25 cellular contexts compared by ENCODE assay signal in genomic region chrX:40964633-40965586, GRCh38.
A peak's percentile ranks its signal among the peaks of the same experiment; 100 is the strongest.
DNase-seq lines count a peak whose midpoint lies in the region; ATAC-seq, FAIRE-seq and TF ChIP-seq lines count a peak whose summit lies in the region.
"Had no signal": no experiment of that assay in that cellular context is flagged by ENCODE, and none has a peak within 500 bp of the region (broad histone marks: within the 10 kb centered on the region; RNA-seq: fewer than 3 reads in every experiment).

No MANE protein-coding gene starts in this region.

- POLR2A ChIA-PET in GM12878 (lab: Charles Lee) = no interaction called here

- DNase-seq in left ventricle myocardium inferior = no peak
- no peak for DNase-seq in heart right ventricle
- no peak for DNase-seq in GM12878 (ENCODE audit: low read depth, low spot score)
- DNase-seq in memory B cell (ENCODE audit: low spot score in 2 of 2) = no peak
- DNase-seq in D341Med (ENCODE audit: low spot score) = no peak
- DNase-seq in activated T-cell treated with anti-CD3 and anti-CD28 coated beads for 4 hours = no peak
- DNase-seq: activated naive CD4-positive, alpha-beta T cell treated with anti-CD3 and anti-CD28 coated beads, Interleukin-2, amount 50 U/mL, for 16 hours; activated T-cell treated with anti-CD3 and anti-CD28 coated beads, Interleukin-2, amount 50 U/mL, for 48 hours; anterior cingulate cortex; effector CD4-positive, alpha-beta T cell; NCI-H1092 treated with DMSO at 0.1 percent for 48 hours; NCI-H2029 treated with DMSO at 0.1 percent for 48 hours; NCI-H446; SK-N-SH; stimulated activated CD4-positive, alpha-beta T cell treated with anti-CD3 and anti-CD28 coated beads, Interleukin-4, amount 100 ng/mL, for 4 hours; upper lobe of right lung had no signal

- no peak overlapping the region for H3K27ac Mint-ChIP-seq in memory B cell

- H3K27me3 ChIP-seq in left ventricle myocardium inferior (ENCODE audit: low read depth) (no peaks in the 10 kb centered on the region), heart right ventricle (no peaks in the 10 kb centered on the region), GM12878 (replicated peaks in 1 of 2; ENCODE audit: control insufficient read depth in 2 of 2, insufficient read depth in 2 of 2, low read length in 1 of 2) (no peaks in the 10 kb centered on the region)
- H3K27me3 ChIP-seq: esophagus muscularis mucosa, upper lobe of right lung had no signal

- no TSS peak for BruUV-seq in GM12878 (replicated peaks; lab: Mats Ljungman, UMichigan)

- no peak for FAIRE-seq in GM12878 (lab: Jason Lieb, UNC)
- FAIRE-seq: H54, RCC 7860 had no signal

- H3K27me3 Mint-ChIP-seq in memory B cell = no peaks in the 10 kb centered on the region
- H3K27me3 Mint-ChIP-seq: central memory CD8-positive, alpha-beta T cell had no signal

- TF ChIP-seq CTCF in left ventricle myocardium inferior (IDR thresholded peaks at IDR 0.05; ENCODE audit: borderline replicate concordance) = no peak
- no peak for TF ChIP-seq CTCF in heart right ventricle (IDR thresholded peaks at IDR 0.05)
- TF ChIP-seq CTCF in GM12878 (IDR thresholded peaks at IDR 0.05 in 2 of 3, conservative IDR thresholded peaks at IDR 0.05 in 1 of 3; ENCODE audit: control insufficient read depth in 2 of 3, extremely low read depth in 1 of 3, insufficient read depth in 1 of 3, low read depth in 3 of 3, low read length in 3 of 3) = no peak

- H3K4me1 Mint-ChIP-seq in memory B cell = peaks cover 3% of the 10 kb centered on the region
- H3K4me1 Mint-ChIP-seq: neural crest cell had no signal

- no peak overlapping the region for H3K4me2 ChIP-seq in GM12878 (ENCODE audit: control insufficient read depth, insufficient read depth)
- H3K4me2 ChIP-seq: SK-N-SH had no signal

- intact Hi-C loops in left ventricle myocardium inferior (cut with micrococcal nuclease) = no loop called here
- intact Hi-C loops in heart right ventricle (cut with DNase I) = loop anchor here in 1 of 10 donors (10.0 kb wide), 1 partner anchor 50 kb away; no protein-coding TSS in a partner anchor
- intact Hi-C loops in GM12878 (cut with micrococcal nuclease; ENCODE audit: unreplicated experiment) = no loop called here

- no peaks in the 10 kb centered on the region for H3K36me3 Mint-ChIP-seq in memory B cell

- no peak for ATAC-seq in heart right ventricle
- ATAC-seq in GM12878 = 0 out of 3 replicates have a peak, but pooled peaks have one; percentile 27
- ATAC-seq in memory B cell (ENCODE audit: low read depth) = peak; percentile 61
- ATAC-seq in GM18861 (IDR thresholded peaks at IDR 0.05; ENCODE audit: unreplicated experiment) = no peak
- ATAC-seq in GM19351 (IDR thresholded peaks at IDR 0.05; ENCODE audit: unreplicated experiment) = no peak
- ATAC-seq: activated CD4-positive, CD25-positive, alpha-beta regulatory T cell treated with anti-CD3 and anti-CD28 coated beads, Interleukin-2, amount 50 U/mL, for 24 hours; upper lobe of right lung had no signal

- H2AFZ ChIP-seq in GM12878 (ENCODE audit: control insufficient read depth, low read depth, low read length) = no peak overlapping the region

- H3K36me3 ChIP-seq in left ventricle myocardium inferior = no peaks in the 10 kb centered on the region
- H3K36me3 ChIP-seq in heart right ventricle = no peaks in the 10 kb centered on the region
- no peaks in the 10 kb centered on the region for H3K36me3 ChIP-seq in GM12878 (ENCODE audit: control insufficient read depth in 2 of 2, insufficient read depth in 2 of 2, low read length in 1 of 2)
- H3K36me3 ChIP-seq: esophagus muscularis mucosa, prostate gland, upper lobe of right lung had no signal

- SMC1A ChIA-PET in GM12878 (lab: Charles Lee; ENCODE audit: uncharacterized antibody, unreplicated experiment) = interaction anchor here (1.3 to 1.5 kb wide), 2 partner anchors 32 to 122 kb away, joined by 3 to 5 read pairs; no protein-coding TSS in a partner anchor

- peaks cover 6% of the 10 kb centered on the region for H3K9me3 ChIP-seq in left ventricle myocardium inferior (replicated peaks)
- H3K9me3 ChIP-seq in heart right ventricle = peaks cover 0 to 16% (median 0%) of the 10 kb centered on the region in 11 donors
- peaks cover 5% of the 10 kb centered on the region for H3K9me3 ChIP-seq in GM12878 (replicated peaks; ENCODE audit: control insufficient read depth, insufficient read depth, low read length)
- H3K9me3 ChIP-seq: prostate gland, SK-N-SH, upper lobe of right lung had no signal

- H3K4me3 Mint-ChIP-seq in memory B cell = no peak overlapping the region
- H3K4me3 Mint-ChIP-seq: central memory CD8-positive, alpha-beta T cell; neural crest cell had no signal

- H3K4me3 ChIP-seq in left ventricle myocardium inferior (no peak overlapping the region), heart right ventricle (no peak overlapping the region), GM12878 (no peak overlapping the region)
- H3K4me3 ChIP-seq: esophagus muscularis mucosa, prostate gland, upper lobe of right lung had no signal

- H3K4me1 ChIP-seq in left ventricle myocardium inferior = no peaks in the 10 kb centered on the region
- peaks cover 0 to 9% (median 0%) of the 10 kb centered on the region in 9 donors for H3K4me1 ChIP-seq in heart right ventricle
- no peaks in the 10 kb centered on the region for H3K4me1 ChIP-seq in GM12878 (ENCODE audit: control insufficient read depth, insufficient read depth, low read length)
- H3K4me1 ChIP-seq: prostate gland, upper lobe of right lung had no signal

- RAD21 ChIA-PET in GM12878 (lab: Charles Lee; ENCODE audit: unreplicated experiment) = no interaction called here

- CTCF ChIA-PET in GM12878 (lab: Yijun Ruan, JAX) = interaction anchor here (2.0 kb wide), 1 partner anchor 87 kb away, joined by 5 read pairs; no protein-coding TSS in a partner anchor

- no peak for TF ChIP-seq RAD21 in GM12878 (IDR thresholded peaks at IDR 0.05; ENCODE audit: insufficient read depth, low read depth, low read length)

- 62 to 71% methylated on average over 4 of the region's 4 CpGs for WGBS in heart right ventricle, 2 donors
- 32% methylated on average over 4 of the region's 4 CpGs for WGBS in GM12878 (ENCODE audit: insufficient coverage, insufficient replicate concordance, low lambda C conversion rate, missing lambda C conversion rate)

- H3K9ac ChIP-seq in GM12878 (ENCODE audit: control insufficient read depth, insufficient read depth, low read length) = no peak overlapping the region
- H3K9ac ChIP-seq: SK-N-SH had no signal

- H4K20me1 ChIP-seq in GM12878 (ENCODE audit: control insufficient read depth, insufficient read depth) = no peaks in the 10 kb centered on the region

- H3K9me3 Mint-ChIP-seq in memory B cell = no peaks in the 10 kb centered on the region
- H3K9me3 Mint-ChIP-seq: central memory CD8-positive, alpha-beta T cell had no signal

- TF ChIP-seq POLR2A in GM12878 (IDR thresholded peaks at IDR 0.05; ENCODE audit: low read depth, low read length) = no peak

- H3K27ac ChIP-seq in left ventricle myocardium inferior (replicated peaks) (peak overlapping the region; percentile 65), heart right ventricle (peak overlapping the region in 5 of 10 donors; percentile 31 to 80 (median 66)), GM12878 (ENCODE audit: control insufficient read depth, insufficient read depth) (no peak overlapping the region)
- H3K27ac ChIP-seq: esophagus muscularis mucosa, prostate gland had no signal

- in situ Hi-C loops in GM12878 (cut with MboI) = no loop called here

- no peaks in the 10 kb centered on the region for H3K79me2 ChIP-seq in GM12878 (ENCODE audit: control insufficient read depth, insufficient read depth, low read length)

- TF ChIP-seq EP300 in GM12878 (IDR thresholded peaks at IDR 0.05; ENCODE audit: borderline replicate concordance in 1 of 2, control insufficient read depth in 1 of 2, low read depth in 2 of 2, low read length in 2 of 2) = no peak

TF ChIP-seq in GM12878, 131 proteins besides CTCF, POLR2A, EP300 and RAD21:
- TF ChIP-seq CHD1 (IDR thresholded peaks at IDR 0.05; ENCODE audit: low read depth, low read length) (no peak), NR2F1 (conservative IDR thresholded peaks at IDR 0.05) (no peak)
TF ChIP-seq in GM12878: peak in this region for 0.

Comparison
In these comparisons a context has a peak if more than half of its experiments do, and no peak if none do; other contexts are left out.
1. ATAC-seq: peak in GM12878 (single experiment) and memory B cell (single experiment); none in heart right ventricle (0 of 8), GM18861 (single experiment) and GM19351 (single experiment).